19 cellular contexts compared by ENCODE assay signal in the genomic region with DNA sequence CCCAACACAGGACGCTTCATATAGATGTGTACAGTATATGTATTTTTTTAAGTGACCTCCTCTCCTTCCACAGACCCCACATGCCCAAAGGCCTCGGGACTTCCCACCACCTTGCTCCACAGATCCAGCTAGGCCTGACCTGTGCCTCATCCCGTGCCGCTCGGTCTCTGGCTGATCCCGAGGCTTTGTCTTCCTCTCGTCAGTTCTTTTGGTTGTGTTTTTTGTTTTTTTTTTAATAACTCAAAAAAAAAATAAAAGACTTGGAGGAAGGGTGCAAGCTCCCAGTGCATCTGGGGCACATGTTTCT. TPM values are rescaled to one million over a fixed set of nuclear protein-coding genes. Genes with fewer than 3 reads are reported as not detected.
DNase-seq lines count a peak whose midpoint lies in the region; ATAC-seq and TF ChIP-seq lines count a peak whose summit lies in the region.
"Had no signal": no experiment of that assay in that cellular context is flagged by ENCODE, and none has a peak within 500 bp of the region (broad histone marks: within the 10 kb centered on the region; RNA-seq: fewer than 3 reads in every experiment).

No MANE protein-coding gene starts in this region.

- H3K27me3 ChIP-seq in osteoblast (ENCODE audit: insufficient read depth, low read length), result no peaks in the 10 kb centered on the region
- H3K27me3 ChIP-seq: SJSA1 had no signal

- no peaks in the 10 kb centered on the region for H3K4me1 Mint-ChIP-seq in activated T-cell treated with anti-CD3 and anti-CD28 coated beads, Interleukin-2, amount 50 U/mL, for 72 hours (ENCODE audit: low read depth)
- peaks cover 25% of the 10 kb centered on the region for H3K4me1 Mint-ChIP-seq in activated naive CD8-positive, alpha-beta T cell treated with anti-CD3 and anti-CD28 coated beads, Interleukin-2, amount 10 ng/mL, durations not matched to agents 7 days and 5 days
- H3K4me1 Mint-ChIP-seq: neural crest cell had no signal

- no peak for ATAC-seq in activated T-cell treated with anti-CD3 and anti-CD28 coated beads, Interleukin-2, amount 50 U/mL, for 72 hours (replicated peaks in 1 of 2)
- peak; percentile 6 for ATAC-seq in GM19452 (IDR thresholded peaks at IDR 0.05; ENCODE audit: unreplicated experiment)
- ATAC-seq in activated naive CD8-positive, alpha-beta T cell treated with anti-CD3 and anti-CD28 coated beads, Interleukin-2, amount 10 ng/mL, durations not matched to agents 7 days and 5 days (ENCODE audit: low read depth), result no peak
- ATAC-seq: HCT116 had no signal

- no peak overlapping the region for H3K4me3 Mint-ChIP-seq in activated T-cell treated with anti-CD3 and anti-CD28 coated beads, Interleukin-2, amount 50 U/mL, for 72 hours
- H3K4me3 Mint-ChIP-seq in activated naive CD8-positive, alpha-beta T cell treated with anti-CD3 and anti-CD28 coated beads, Interleukin-2, amount 10 ng/mL, durations not matched to agents 7 days and 5 days, result no peak overlapping the region
- H3K4me3 Mint-ChIP-seq: neural crest cell had no signal

- no peaks in the 10 kb centered on the region for H3K27me3 Mint-ChIP-seq in activated T-cell treated with anti-CD3 and anti-CD28 coated beads, Interleukin-2, amount 50 U/mL, for 72 hours (ENCODE audit: low read depth)
- H3K27me3 Mint-ChIP-seq in activated naive CD8-positive, alpha-beta T cell treated with anti-CD3 and anti-CD28 coated beads, Interleukin-2, amount 10 ng/mL, durations not matched to agents 7 days and 5 days, result no peaks in the 10 kb centered on the region

- TF ChIP-seq CTCF in osteoblast (IDR thresholded peaks at IDR 0.05; ENCODE audit: extremely low read depth, low read depth, low read length) (no peak), lower leg skin (IDR thresholded peaks at IDR 0.05) (no peak)

- TF ChIP-seq POLR2A in lower leg skin (IDR thresholded peaks at IDR 0.05), result no peak

- intact Hi-C loops in lower leg skin (cut with DNase I; ENCODE audit: low total_unique reads), result no loop called here

- no peak overlapping the region for H3K4me2 ChIP-seq in osteoblast (ENCODE audit: insufficient read depth, low read length)
- H3K4me2 ChIP-seq: PC-9 had no signal

- peaks cover 7 to 23% of the 10 kb centered on the region in 2 donors for H3K36me3 Mint-ChIP-seq in activated T-cell treated with anti-CD3 and anti-CD28 coated beads, Interleukin-2, amount 50 U/mL, for 72 hours (ENCODE audit: insufficient read depth in 2 of 2)
- H3K36me3 Mint-ChIP-seq in activated naive CD8-positive, alpha-beta T cell treated with anti-CD3 and anti-CD28 coated beads, Interleukin-2, amount 10 ng/mL, durations not matched to agents 7 days and 5 days, result peaks cover 34% of the 10 kb centered on the region

- POLR2A ChIA-PET in activated naive CD8-positive, alpha-beta T cell treated with anti-CD3 and anti-CD28 coated beads, Interleukin-2, amount 10 ng/mL, durations not matched to agents 7 days and 5 days (lab: Charles Lee), result interaction anchor here (1.0 to 4.7 kb wide), 3 partner anchors 10 to 36 kb away, joined by 3 to 32 read pairs (median 9); a partner anchor contains a TSS

- no peaks in the 10 kb centered on the region for H3K4me1 ChIP-seq in osteoblast (ENCODE audit: insufficient read depth, low read length)
- H3K4me1 ChIP-seq: SJSA1 had no signal

- H3K9me3 Mint-ChIP-seq in activated T-cell treated with anti-CD3 and anti-CD28 coated beads, Interleukin-2, amount 50 U/mL, for 72 hours, result no peaks in the 10 kb centered on the region
- no peaks in the 10 kb centered on the region for H3K9me3 Mint-ChIP-seq in activated naive CD8-positive, alpha-beta T cell treated with anti-CD3 and anti-CD28 coated beads, Interleukin-2, amount 10 ng/mL, durations not matched to agents 7 days and 5 days
- H3K9me3 Mint-ChIP-seq: neural crest cell had no signal

- H3K27ac ChIP-seq in osteoblast (ENCODE audit: low read depth, low read length), result no peak overlapping the region
- H3K27ac ChIP-seq: PC-9, SJSA1 had no signal

- H3K27ac Mint-ChIP-seq in activated T-cell treated with anti-CD3 and anti-CD28 coated beads, Interleukin-2, amount 50 U/mL, for 72 hours, result peak overlapping the region; percentile 34
- peak overlapping the region; percentile 81 for H3K27ac Mint-ChIP-seq in activated naive CD8-positive, alpha-beta T cell treated with anti-CD3 and anti-CD28 coated beads, Interleukin-2, amount 10 ng/mL, durations not matched to agents 7 days and 5 days

- H3K4me3 ChIP-seq in osteoblast (ENCODE audit: insufficient read depth, low read length), result no peak overlapping the region
- H3K4me3 ChIP-seq in lower leg skin (ENCODE audit: low read depth, poor library complexity, severe bottlenecking), result no peak overlapping the region
- H3K4me3 ChIP-seq: PC-9, SJSA1 had no signal

- no peak overlapping the region for H2AFZ ChIP-seq in osteoblast (ENCODE audit: low read length)
- H2AFZ ChIP-seq: PC-9 had no signal

- H3K36me3 ChIP-seq in osteoblast (ENCODE audit: insufficient read depth, low read length), result peaks cover 44% of the 10 kb centered on the region

- H4K20me1 ChIP-seq in osteoblast (ENCODE audit: insufficient read depth, low read length), result no peaks in the 10 kb centered on the region

- no peaks in the 10 kb centered on the region for H3K79me2 ChIP-seq in osteoblast (ENCODE audit: insufficient read depth, low read length)

- H3K9me3 ChIP-seq in osteoblast (ENCODE audit: low read depth, low read length), result no peaks in the 10 kb centered on the region
- H3K9me3 ChIP-seq: SJSA1 had no signal

- no peak for DNase-seq in activated T-cell treated with anti-CD3 and anti-CD28 coated beads, Interleukin-2, amount 50 U/mL, for 72 hours
- DNase-seq in activated T-cell treated with anti-CD3 and anti-CD28 coated beads, Interleukin-2, amount 50 U/mL, for 48 hours, result no peak
- DNase-seq in activated naive CD8-positive, alpha-beta T cell treated with anti-CD3 and anti-CD28 coated beads, Interleukin-2, amount 10 ng/mL, durations not matched to agents 7 days and 5 days, result no peak
- peak; percentile 51 for DNase-seq in osteoblast (ENCODE audit: insufficient read length, low spot score, missing footprints)
- DNase-seq in T1000 (lab: John Stamatoyannopoulos, UW), result no peak
- DNase-seq in stimulated activated CD4-positive, alpha-beta T cell treated with anti-CD3 and anti-CD28 coated beads, Interleukin-12 subunit alpha, Interleukin-12 subunit beta, amount 100 ng/mL, for 4 hours, result no peak
- no peak for DNase-seq in lower leg skin (ENCODE audit: low spot score in 2 of 2)
- DNase-seq: activated CD4-positive, alpha-beta T cell treated with anti-CD3 and anti-CD28 coated beads for 48 hours; caudate nucleus; effector memory CD4-positive, alpha-beta T cell; Kasumi-1; NCI-H1105; NCI-H748 treated with DMSO at 0.1 percent for 48 hours; PC-9 had no signal

- 84 to 86% methylated on average over 7 of the region's 7 CpGs for WGBS in lower leg skin, 2 donors

RNA-seq across cellular contexts. Expression of a gene that starts 12.7 kb away (rescaled TPM):
- 100 to 1,000 TPM; 363 to 455 TPM for total RNA-seq in activated T-cell treated with anti-CD3 and anti-CD28 coated beads, Interleukin-2, amount 50 U/mL, for 72 hours
- 100 to 1,000 TPM; 341 to 350 TPM for total RNA-seq in activated naive CD8-positive, alpha-beta T cell treated with anti-CD3 and anti-CD28 coated beads, Interleukin-2, amount 10 ng/mL, durations not matched to agents 7 days and 5 days
- 21.4 and 83.4 TPM in 2 replicates for total RNA-seq in osteoblast
- 100 to 1,000 TPM; 500 to 762 (median 613) TPM for total RNA-seq in lower leg skin
- total RNA-seq: A673, SJSA1 had no signal

RNA-seq across cellular contexts. Expression of a gene that starts 42.5 kb away (rescaled TPM):
- total RNA-seq in activated T-cell treated with anti-CD3 and anti-CD28 coated beads, Interleukin-2, amount 50 U/mL, for 72 hours, result 10 to 100 TPM; 55.5 to 62.3 TPM
- 10 to 100 TPM; 68.8 to 72.5 TPM for total RNA-seq in activated naive CD8-positive, alpha-beta T cell treated with anti-CD3 and anti-CD28 coated beads, Interleukin-2, amount 10 ng/mL, durations not matched to agents 7 days and 5 days
- total RNA-seq in osteoblast (12.3 and 12.4 TPM in 2 replicates), lower leg skin (10 to 100 TPM; 30.6 to 35.0 (median 32.2) TPM)

RNA-seq across cellular contexts. Expression of a gene that starts 49.6 kb away (rescaled TPM):
- total RNA-seq in activated T-cell treated with anti-CD3 and anti-CD28 coated beads, Interleukin-2, amount 50 U/mL, for 72 hours, result 1,000 to 10,000 TPM; 2,954 to 3,917 TPM
- total RNA-seq in activated naive CD8-positive, alpha-beta T cell treated with anti-CD3 and anti-CD28 coated beads, Interleukin-2, amount 10 ng/mL, durations not matched to agents 7 days and 5 days, result 1,000 to 10,000 TPM; 2,811 to 2,872 TPM
- total RNA-seq in osteoblast, result 1,720 and 2,211 TPM in 2 replicates
- total RNA-seq in lower leg skin, result 1,000 to 10,000 TPM; 2,497 to 4,490 (median 3,854) TPM
